In genomic region chr5:108607421-108607820, GRCh38 we compare ENCODE assay signal across 26 cellular contexts.
"Had no signal": no experiment of that assay in that cellular context is flagged by ENCODE, and none has a peak within 500 bp of the region (broad histone marks: within the 10 kb centered on the region; RNA-seq: fewer than 3 reads in every experiment).

No MANE protein-coding gene starts in this region.

- H3K27ac Mint-ChIP-seq: immature natural killer cell; memory B cell; naive thymus-derived CD8-positive, alpha-beta T cell; nephron; neural progenitor cell; progenitor cell of endocrine pancreas; stimulated activated naive B cell treated with anti-CD40 and anti-IgM and Interleukin-4, amounts not matched to agents 10 μg/mL and 1 μg/mL and 100 μg/mL, for 72 hours had no signal

- H3K27ac ChIP-seq: left ventricle myocardium inferior, neural progenitor cell, neutrophil, right atrium auricular region, skin epidermis, stomach, testis, thyroid gland, transverse colon, uterus had no signal

- H3K36me3 ChIP-seq: left ventricle myocardium inferior, neural progenitor cell, neutrophil, right atrium auricular region, stomach, thyroid gland, transverse colon, uterus had no signal

- ATAC-seq: left colon; naive thymus-derived CD8-positive, alpha-beta T cell; sciatic nerve; stimulated activated naive B cell treated with anti-CD40 and anti-IgM and Interleukin-4, amounts not matched to agents 10 μg/mL and 1 μg/mL and 100 μg/mL, for 72 hours; stimulated activated naive CD8-positive, alpha-beta T cell treated with anti-CD3 and anti-CD28 coated beads, Interleukin-15, Interleukin-2, amounts not matched to agents 100 U/mL and 50 U/mL, for 24 hours had no signal

- H3K27me3 Mint-ChIP-seq: progenitor cell of endocrine pancreas had no signal

- H3K4me3 Mint-ChIP-seq: immature natural killer cell; memory B cell; naive thymus-derived CD8-positive, alpha-beta T cell; nephron; neural progenitor cell; stimulated activated naive B cell treated with anti-CD40 and anti-IgM and Interleukin-4, amounts not matched to agents 10 μg/mL and 1 μg/mL and 100 μg/mL, for 72 hours had no signal

- H3K9me3 ChIP-seq: neutrophil, right atrium auricular region, testis, thyroid gland, transverse colon, uterus had no signal

- H3K27me3 ChIP-seq: neural progenitor cell, neutrophil, right atrium auricular region, stomach, testis, thyroid gland, transverse colon, uterus had no signal

- H3K4me3 ChIP-seq: left ventricle myocardium inferior, neural progenitor cell, right atrium auricular region, skin epidermis, stomach, testis, thyroid gland, transverse colon, uterus had no signal

- DNase-seq: hypothalamus; immature natural killer cell; kidney; left colon; left ventricle myocardium inferior; naive thymus-derived CD8-positive, alpha-beta T cell; occipital lobe; stimulated activated CD4-positive, alpha-beta T cell treated with anti-CD3 and anti-CD28 coated beads, Interleukin-12 subunit alpha, Interleukin-12 subunit beta, amount 100 ng/mL, for 4 hours; stimulated activated CD4-positive, alpha-beta T cell treated with anti-CD3 and anti-CD28 coated beads, Interleukin-15, amount 100 ng/mL, for 24 hours; stimulated activated CD4-positive, alpha-beta T cell treated with anti-CD3 and anti-CD28 coated beads, Interleukin-2, amount 100 ng/mL, for 24 hours; stimulated activated CD4-positive, alpha-beta T cell treated with anti-CD3 and anti-CD28 coated beads, Interleukin-4, amount 100 ng/mL, for 1 hour; stimulated activated naive B cell treated with anti-CD40 and anti-IgM and Interleukin-4, amounts not matched to agents 10 μg/mL and 1 μg/mL and 100 μg/mL, for 72 hours; stimulated activated naive CD8-positive, alpha-beta T cell treated with anti-CD3 and anti-CD28 coated beads, Interleukin-15, Interleukin-2, amounts not matched to agents 100 U/mL and 50 U/mL, for 24 hours; stomach; testis; thyroid gland; transverse colon; uterus had no signal

- H3K36me3 Mint-ChIP-seq: neural progenitor cell; stimulated activated naive B cell treated with anti-CD40 and anti-IgM and Interleukin-4, amounts not matched to agents 10 μg/mL and 1 μg/mL and 100 μg/mL, for 72 hours had no signal

- H3K4me1 Mint-ChIP-seq: memory B cell; nephron; neural progenitor cell; stimulated activated naive B cell treated with anti-CD40 and anti-IgM and Interleukin-4, amounts not matched to agents 10 μg/mL and 1 μg/mL and 100 μg/mL, for 72 hours had no signal

- H3K4me1 ChIP-seq: left ventricle myocardium inferior, neural progenitor cell, right atrium auricular region, stomach, testis, thyroid gland, transverse colon, uterus had no signal
